8 cellular contexts compared by ENCODE assay signal in the genomic region with DNA sequence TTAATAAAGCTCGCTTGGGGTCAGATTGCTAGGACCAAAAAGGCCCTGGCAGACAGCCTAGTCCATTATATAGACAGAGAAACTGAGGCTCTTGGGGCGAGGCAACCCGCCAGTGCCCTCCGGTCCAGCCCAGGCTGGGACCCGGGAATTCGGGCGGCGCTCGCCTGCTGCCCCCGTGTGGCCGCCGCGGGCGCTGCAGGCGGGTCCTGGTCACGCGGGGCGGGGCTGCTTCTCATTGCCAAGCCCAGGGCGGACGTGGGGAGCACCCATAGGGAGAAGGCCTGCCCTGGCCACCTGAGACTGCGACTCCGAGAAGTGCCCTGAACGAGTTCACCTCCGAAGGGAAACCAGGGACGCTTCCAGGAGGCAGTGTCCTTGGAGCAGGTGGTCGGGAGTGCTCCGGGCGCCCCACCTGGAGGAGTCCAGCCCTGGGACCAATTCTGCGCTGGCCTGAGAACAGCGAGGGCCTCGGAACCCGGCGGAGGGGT. TPM values are rescaled to one million over a fixed set of nuclear protein-coding genes. Genes with fewer than 3 reads are reported as not detected.
DNase-seq lines count a peak whose midpoint lies in the region; ATAC-seq and TF ChIP-seq lines count a peak whose summit lies in the region.

No MANE protein-coding gene starts in this region.

- CTCF ChIA-PET in GM10248 (lab: Yijun Ruan, JAX): interaction anchor here (0.7 to 2.2 kb wide), 12 partner anchors 9 to 332 kb away, joined by 3 to 7 read pairs (median 4); no protein-coding TSS in a partner anchor

- no peaks in the 10 kb centered on the region for H3K9me3 ChIP-seq in WERI-Rb-1 (ENCODE audit: severe bottlenecking)

- TF ChIP-seq CTCF in GM10248 (IDR thresholded peaks at IDR 0.05; ENCODE audit: control extremely low read depth, extremely low read depth, low read depth, missing control alignments) (peak; percentile 97), WERI-Rb-1 (IDR thresholded peaks at IDR 0.05; ENCODE audit: low read depth, low read length) (peak; percentile 91), brain microvascular endothelial cell (IDR thresholded peaks at IDR 0.05; ENCODE audit: low read depth, low read length, missing control alignments) (peak; percentile 65), kidney epithelial cell (IDR thresholded peaks at IDR 0.05; ENCODE audit: insufficient read depth, low read length, poor library complexity, severe bottlenecking) (peak; percentile 57)

- ATAC-seq in GM19351 (IDR thresholded peaks at IDR 0.05; ENCODE audit: unreplicated experiment) (no peak), HG03521 (IDR thresholded peaks at IDR 0.05; ENCODE audit: unreplicated experiment) (no peak)

- H3K27ac ChIP-seq in WERI-Rb-1 (no peak overlapping the region), brain microvascular endothelial cell (no peak overlapping the region)

- DNase-seq in GM10248 (ENCODE audit: extremely low spot score) (peak; percentile 88), WERI-Rb-1 (peak; percentile 63), brain microvascular endothelial cell (peak; percentile 26), kidney epithelial cell (ENCODE audit: low read depth) (no peak)
- peak; percentile 11 for DNase-seq in Jurkat, Clone E6-1 (ENCODE audit: low read depth, low spot score)
- DNase-seq in stimulated activated CD4-positive, alpha-beta T cell treated with anti-CD3 and anti-CD28 coated beads, Interleukin-2, amount 100 ng/mL, for 24 hours: peak; percentile 78 to 80

- POLR2A ChIA-PET in GM10248 (lab: Yijun Ruan, JAX): no interaction called here

- in situ Hi-C loops in brain microvascular endothelial cell (cut with HindIII; ENCODE audit: low pct_ligation_motif_present, low sequenced_read_pairs): no loop called here

- H3K27me3 ChIP-seq in WERI-Rb-1 (ENCODE audit: insufficient read depth, low read depth, severe bottlenecking) (no peaks in the 10 kb centered on the region), brain microvascular endothelial cell (replicated peaks) (no peaks in the 10 kb centered on the region), kidney epithelial cell (ENCODE audit: control insufficient read depth, insufficient read depth, low read length) (no peaks in the 10 kb centered on the region)

- no peak overlapping the region for H3K4me3 ChIP-seq in Jurkat, Clone E6-1 (ENCODE audit: low read length)
- H3K4me3 ChIP-seq in WERI-Rb-1 (ENCODE audit: low read depth, low read length) (no peak overlapping the region), brain microvascular endothelial cell (ENCODE audit: low read depth, low read length) (no peak overlapping the region), kidney epithelial cell (ENCODE audit: low read depth, low read length) (no peak overlapping the region)

- H3K36me3 ChIP-seq in WERI-Rb-1: no peaks in the 10 kb centered on the region; the same call in 1 of the 2 replicates
- H3K36me3 ChIP-seq in brain microvascular endothelial cell (replicated peaks): no peaks in the 10 kb centered on the region
- H3K36me3 ChIP-seq in kidney epithelial cell (ENCODE audit: control insufficient read depth, insufficient read depth, low read length): no peaks in the 10 kb centered on the region

RNA-seq across cellular contexts. Expression of a gene that starts 36.0 kb away (rescaled TPM):
- 125 TPM for polyA plus RNA-seq in Jurkat, Clone E6-1 (2012; ENCODE audit: insufficient read depth, insufficient read length)
- total RNA-seq in kidney epithelial cell: 208 and 217 TPM in 2 replicates
